In genomic region chr1:235367000-235367908, GRCh38 we compare ENCODE assay signal across 8 cellular contexts. TPM values are rescaled to one million over a fixed set of nuclear protein-coding genes. Genes with fewer than 3 reads are reported as not detected.
A peak's percentile ranks its signal among the peaks of the same experiment; 100 is the strongest.
DNase-seq lines count a peak whose midpoint lies in the region; ATAC-seq lines count a peak whose summit lies in the region.

TBCE (plus strand) TSS chr1:235367427; CDS start chr1:235380050, 12,623 bp downstream.

- H3K4me3 Mint-ChIP-seq in dendritic cell treated with granulocyte-macrophage colony-stimulating factor and Interleukin-4, amounts not matched to agents 40 ng/mL and 50 ng/mL, for 4 days = peak within 1 kb of the TSS; percentile 93

- peaks cover 23% of the 10 kb centered on the region for H3K36me3 Mint-ChIP-seq in dendritic cell treated with granulocyte-macrophage colony-stimulating factor and Interleukin-4, amounts not matched to agents 40 ng/mL and 50 ng/mL, for 4 days (ENCODE audit: low read depth)

- DNase-seq in C1 segment of cervical spinal cord (lab: John Stamatoyannopoulos, UW) (peak; percentile 54 to 98 (median 86)), NCI-H748 (lab: John Stamatoyannopoulos, UW; ENCODE audit: unreplicated experiment) (peak; percentile 97), left lobe of liver (ENCODE audit: low spot score) (peak; percentile 97)
- peak; percentile 70 to 71 for DNase-seq in activated CD4-positive, alpha-beta T cell treated with anti-CD3 and anti-CD28 coated beads, Interleukin-2, amount 50 U/mL, for 4 hours
- DNase-seq in stimulated activated CD4-positive, alpha-beta T cell treated with anti-CD3 and anti-CD28 coated beads, Interleukin-2, amount 100 ng/mL, for 4 hours (ENCODE audit: low read depth) = peak; percentile 72

- H3K4me1 Mint-ChIP-seq in dendritic cell treated with granulocyte-macrophage colony-stimulating factor and Interleukin-4, amounts not matched to agents 40 ng/mL and 50 ng/mL, for 4 days (ENCODE audit: low read depth) = peaks cover 25% of the 10 kb centered on the region

- no peaks in the 10 kb centered on the region for H3K9me3 Mint-ChIP-seq in dendritic cell treated with granulocyte-macrophage colony-stimulating factor and Interleukin-4, amounts not matched to agents 40 ng/mL and 50 ng/mL, for 4 days

- intact Hi-C loops in dendritic cell treated with granulocyte-macrophage colony-stimulating factor and Interleukin-4, amounts not matched to agents 40 ng/mL and 50 ng/mL, for 4 days (cut with micrococcal nuclease) = no loop called here

- no peaks in the 10 kb centered on the region for H3K27me3 Mint-ChIP-seq in dendritic cell treated with granulocyte-macrophage colony-stimulating factor and Interleukin-4, amounts not matched to agents 40 ng/mL and 50 ng/mL, for 4 days

- peak within 1 kb of the TSS; percentile 91 for H3K27ac Mint-ChIP-seq in dendritic cell treated with granulocyte-macrophage colony-stimulating factor and Interleukin-4, amounts not matched to agents 40 ng/mL and 50 ng/mL, for 4 days

- ATAC-seq in GM19351 (IDR thresholded peaks at IDR 0.05; ENCODE audit: unreplicated experiment) (peak; percentile 100), HG03521 (IDR thresholded peaks at IDR 0.05; ENCODE audit: unreplicated experiment) (peak; percentile 100), left lobe of liver (peak; percentile 100)

RNA-seq across cellular contexts. Expression of gene TBCE, which starts in this region (rescaled TPM):
- 13.6 TPM for total RNA-seq in left lobe of liver

Comparison
In these comparisons a context has a peak if more than half of its experiments do, and no peak if none do; other contexts are left out.
1. Peak in every context shown above with its lines: DNase-seq and ATAC-seq.